15 cellular contexts compared by ENCODE assay signal in the genomic region with DNA sequence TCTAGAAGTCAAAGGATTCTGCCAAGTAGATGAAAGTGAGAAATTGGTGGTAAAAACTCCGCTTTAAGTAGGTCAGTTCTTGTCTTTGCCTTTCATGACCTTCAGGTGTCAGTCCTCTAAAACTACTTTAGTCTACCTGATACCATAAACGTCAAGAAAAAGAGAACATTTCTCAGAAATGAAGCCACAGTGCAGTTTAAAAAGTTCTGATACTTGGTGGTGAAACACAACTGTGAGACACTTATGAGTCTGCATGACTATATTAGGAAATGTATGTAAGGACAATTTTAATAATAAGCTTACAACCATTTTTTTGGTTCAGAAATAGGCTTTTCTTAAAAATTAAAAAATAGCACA.
A peak's percentile ranks its signal among the peaks of the same experiment; 100 is the strongest.
DNase-seq lines count a peak whose midpoint lies in the region; ATAC-seq and TF ChIP-seq lines count a peak whose summit lies in the region.
"Had no signal": no experiment of that assay in that cellular context is flagged by ENCODE, and none has a peak within 500 bp of the region (broad histone marks: within the 10 kb centered on the region; RNA-seq: fewer than 3 reads in every experiment).

No MANE protein-coding gene starts in this region.

- ATAC-seq in GM19035 (IDR thresholded peaks at IDR 0.05; ENCODE audit: unreplicated experiment) = peak; percentile 88
- peak; percentile 67 for ATAC-seq in HG02759 (IDR thresholded peaks at IDR 0.05; ENCODE audit: unreplicated experiment)
- no peak for ATAC-seq in IMR-90 (ENCODE audit: low read depth)
- ATAC-seq in thoracic aorta (ENCODE audit: insufficient number of reproducible peaks, low FRiP score, low read depth) = no peak
- no peak for ATAC-seq in HG03097 (IDR thresholded peaks at IDR 0.05; ENCODE audit: low FRiP score, unreplicated experiment)

- H3K9me3 ChIP-seq in IMR-90 (ENCODE audit: control insufficient read depth, insufficient read depth, low read length) = no peaks in the 10 kb centered on the region
- H3K9me3 ChIP-seq in thoracic aorta = no peaks in the 10 kb centered on the region

- no peak overlapping the region; the same call in 1 of the 2 replicates for H2AK5ac ChIP-seq in IMR-90 (ENCODE audit: low read depth, low read length)

- no peaks in the 10 kb centered on the region for H3K27me3 ChIP-seq in IMR-90 (ENCODE audit: control insufficient read depth, insufficient read depth, low read length)
- H3K27me3 ChIP-seq in thoracic aorta (replicated peaks; ENCODE audit: insufficient read depth) = no peaks in the 10 kb centered on the region

- POLR2A ChIA-PET in IMR-90 (lab: Charles Lee; ENCODE audit: unreplicated experiment) = no interaction called here

- H3K9me1 ChIP-seq in IMR-90 (ENCODE audit: insufficient read depth, low read length) = no peaks in the 10 kb centered on the region

- DNase-seq in IMR-90 (peak; percentile 7), thoracic aorta (ENCODE audit: low spot score) (no peak), NCI-H2081 (lab: John Stamatoyannopoulos, UW) (no peak), NCI-H187 (lab: John Stamatoyannopoulos, UW) (no peak)
- DNase-seq: activated CD4-positive, CD25-positive, alpha-beta regulatory T cell treated with anti-CD3 and anti-CD28 coated beads, Interleukin-2, amount 50 U/mL, for 72 hours; activated CD8-positive, alpha-beta memory T cell treated with anti-CD3 and anti-CD28 coated beads, Interleukin-2, amount 50 U/mL, for 4 hours; activated naive CD4-positive, alpha-beta T cell treated with anti-CD3 and anti-CD28 coated beads for 36 hours; erythroblast; KG1; NCI-H1105 treated with DMSO at 0.1 percent for 48 hours; SHP77 treated with DMSO at 0.1 percent for 48 hours had no signal

- H2BK20ac ChIP-seq in IMR-90 (ENCODE audit: low read depth, low read length) = peak overlapping the region; percentile 86; the same call in 1 of the 2 replicates

- H3K79me1 ChIP-seq in IMR-90 (ENCODE audit: low read depth in 1 of 2, low read length in 2 of 2) = no peaks in the 10 kb centered on the region

- no peaks in the 10 kb centered on the region for H4K20me1 ChIP-seq in IMR-90 (ENCODE audit: insufficient read depth, low read length)

- peak overlapping the region; percentile 71; the same call in 1 of the 2 replicates for H3K4ac ChIP-seq in IMR-90 (ENCODE audit: low read depth, low read length)

- peak overlapping the region; percentile 81 for H2BK5ac ChIP-seq in IMR-90 (ENCODE audit: low read depth, low read length, poor library complexity, severe bottlenecking)

- H3K14ac ChIP-seq in IMR-90 (replicated peaks; ENCODE audit: low read depth, low read length) = peak overlapping the region; percentile 91

- H3K4me3 ChIP-seq in IMR-90 (ENCODE audit: insufficient read depth, low read depth, low read length) = no peak overlapping the region
- H3K4me3 ChIP-seq in thoracic aorta = no peak overlapping the region

- no TSS peak for BruUV-seq in IMR-90 (replicated peaks; lab: Mats Ljungman, UMichigan)

- no peak overlapping the region for H4K91ac ChIP-seq in IMR-90 (ENCODE audit: insufficient read depth, low read depth, low read length)

- H3K4me2 ChIP-seq in IMR-90 (ENCODE audit: low read depth, low read length) = no peak overlapping the region; the same call in 1 of the 2 replicates

- in situ Hi-C loops in IMR-90 (cut with MboI; ENCODE audit: low sequenced_read_pairs) = no loop called here

- H3K9ac ChIP-seq in IMR-90 (ENCODE audit: low read depth, low read length) = no peak overlapping the region; the same call in 1 of the 2 replicates

- H3K36me3 ChIP-seq in IMR-90 (ENCODE audit: control insufficient read depth, insufficient read depth, low read length) (no peaks in the 10 kb centered on the region), thoracic aorta (no peaks in the 10 kb centered on the region)

- WGBS in IMR-90 (ENCODE audit: extremely low coverage in 2 of 2, insufficient read length in 1 of 2), 2 experiments = no CpG with 5 or more reads among the region's 2 CpGs

- intact Hi-C loops in IMR-90 (cut with micrococcal nuclease) = no loop called here

- CTCF ChIA-PET in IMR-90 (lab: Yijun Ruan, JAX) = interaction anchor here (1.4 kb wide), 1 partner anchor 9 kb away, joined by 5 read pairs; no protein-coding TSS in a partner anchor

- H4K5ac ChIP-seq in IMR-90 (ENCODE audit: low read depth, low read length) = no peak overlapping the region; the same call in 1 of the 2 replicates

- no peak overlapping the region for H2AK9ac ChIP-seq in IMR-90 (replicated peaks; ENCODE audit: low read depth, low read length, poor library complexity)

- peak overlapping the region; percentile 66 to 68; a peak in 2 of 4 replicates for H4K8ac ChIP-seq in IMR-90 (ENCODE audit: low read depth in 2 of 2, low read length in 2 of 2)

- H3K56ac ChIP-seq in IMR-90 (ENCODE audit: extremely low read depth, insufficient read depth, low read length) = no peak overlapping the region

- no peak for TF ChIP-seq POLR2A in IMR-90 (IDR thresholded peaks at IDR 0.05; ENCODE audit: low read depth, low read length)

- H2AFZ ChIP-seq in IMR-90 (replicated peaks; ENCODE audit: low read length, poor library complexity) = no peak overlapping the region

- dilution Hi-C loops in IMR-90 (cut with HindIII; ENCODE audit: low sequenced_read_pairs, unreplicated experiment) = no loop called here

- H3K4me1 ChIP-seq in IMR-90 (ENCODE audit: control insufficient read depth, insufficient read depth, low read length) (peaks cover 2% of the 10 kb centered on the region; the same call in 1 of the 2 replicates), thoracic aorta (ENCODE audit: control insufficient read depth in 1 of 2, low read depth in 2 of 2) (peaks cover 9 to 45% of the 10 kb centered on the region in 2 donors)

- H3K18ac ChIP-seq in IMR-90 (ENCODE audit: low read depth, low read length) = peak overlapping the region; percentile 96; the same call in 1 of the 2 replicates

- H3K23ac ChIP-seq in IMR-90 (ENCODE audit: low read depth, low read length) = peak overlapping the region; percentile 52; the same call in 1 of the 2 replicates

- no peak overlapping the region for H3K27ac ChIP-seq in IMR-90 (ENCODE audit: insufficient read depth, low read length)
- peak overlapping the region; percentile 58 to 88 for H3K27ac ChIP-seq in thoracic aorta
- H3K27ac ChIP-seq: HL-60 had no signal

- no peak for TF ChIP-seq RAD21 in IMR-90 (IDR thresholded peaks at IDR 0.05; ENCODE audit: low read length)

- no peak overlapping the region for H2BK15ac ChIP-seq in IMR-90 (ENCODE audit: low read depth, low read length)

- TF ChIP-seq CTCF in IMR-90 (conservative IDR thresholded peaks at IDR 0.05; ENCODE audit: low read depth, low read length) = no peak
- no peak for TF ChIP-seq CTCF in thoracic aorta (IDR thresholded peaks at IDR 0.05)

- H2BK120ac ChIP-seq in IMR-90 (ENCODE audit: low read depth, low read length) = peak overlapping the region; percentile 85; the same call in 1 of the 2 replicates

TF ChIP-seq in IMR-90, 13 proteins besides CTCF, POLR2A, EP300 and RAD21:
- TF ChIP-seq NFE2L2 (IDR thresholded peaks at IDR 0.05; ENCODE audit: low read depth, low read length) (no peak), MXI1 (IDR thresholded peaks at IDR 0.05; ENCODE audit: borderline replicate concordance, low read depth, low read length) (no peak), MAZ (IDR thresholded peaks at IDR 0.05; ENCODE audit: borderline replicate concordance, low read depth, low read length) (no peak), SMC3 (IDR thresholded peaks at IDR 0.05; ENCODE audit: low read depth, low read length) (no peak), RFX5 (IDR thresholded peaks at IDR 0.05; ENCODE audit: low read depth, low read length) (no peak), MAFK (IDR thresholded peaks at IDR 0.05; ENCODE audit: low read depth, low read length) (no peak), FOS (IDR thresholded peaks at IDR 0.05; ENCODE audit: low read depth, low read length) (no peak), CEBPB (IDR thresholded peaks at IDR 0.05; ENCODE audit: low read depth, low read length) (no peak), CHD1 (IDR thresholded peaks at IDR 0.05; ENCODE audit: low read depth, low read length) (no peak), RCOR1 (IDR thresholded peaks at IDR 0.05; ENCODE audit: insufficient replicate concordance, low read length) (no peak), BHLHE40 (IDR thresholded peaks at IDR 0.05; ENCODE audit: low read depth, low read length) (no peak)
- TF ChIP-seq, protein P1, sequence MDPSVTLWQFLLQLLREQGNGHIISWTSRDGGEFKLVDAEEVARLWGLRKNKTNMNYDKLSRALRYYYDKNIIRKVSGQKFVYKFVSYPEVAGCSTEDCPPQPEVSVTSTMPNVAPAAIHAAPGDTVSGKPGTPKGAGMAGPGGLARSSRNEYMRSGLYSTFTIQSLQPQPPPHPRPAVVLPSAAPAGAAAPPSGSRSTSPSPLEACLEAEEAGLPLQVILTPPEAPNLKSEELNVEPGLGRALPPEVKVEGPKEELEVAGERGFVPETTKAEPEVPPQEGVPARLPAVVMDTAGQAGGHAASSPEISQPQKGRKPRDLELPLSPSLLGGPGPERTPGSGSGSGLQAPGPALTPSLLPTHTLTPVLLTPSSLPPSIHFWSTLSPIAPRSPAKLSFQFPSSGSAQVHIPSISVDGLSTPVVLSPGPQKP (IDR thresholded peaks at IDR 0.05; ENCODE audit: borderline replicate concordance, low read depth, low read length) = no peak
- TF ChIP-seq, protein P2, sequence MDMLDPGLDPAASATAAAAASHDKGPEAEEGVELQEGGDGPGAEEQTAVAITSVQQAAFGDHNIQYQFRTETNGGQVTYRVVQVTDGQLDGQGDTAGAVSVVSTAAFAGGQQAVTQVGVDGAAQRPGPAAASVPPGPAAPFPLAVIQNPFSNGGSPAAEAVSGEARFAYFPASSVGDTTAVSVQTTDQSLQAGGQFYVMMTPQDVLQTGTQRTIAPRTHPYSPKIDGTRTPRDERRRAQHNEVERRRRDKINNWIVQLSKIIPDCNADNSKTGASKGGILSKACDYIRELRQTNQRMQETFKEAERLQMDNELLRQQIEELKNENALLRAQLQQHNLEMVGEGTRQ (IDR thresholded peaks at IDR 0.05; ENCODE audit: low read depth, low read length) = no peak
TF ChIP-seq in IMR-90: peak in this region for 0.

Comparison
In these comparisons a context has a peak if more than half of its experiments do, and no peak if none do; other contexts are left out.
1. ATAC-seq: peak in GM19035 (single experiment) and HG02759 (single experiment); none in IMR-90 (single experiment), thoracic aorta (single experiment) and HG03097 (single experiment).